In the genomic region with DNA sequence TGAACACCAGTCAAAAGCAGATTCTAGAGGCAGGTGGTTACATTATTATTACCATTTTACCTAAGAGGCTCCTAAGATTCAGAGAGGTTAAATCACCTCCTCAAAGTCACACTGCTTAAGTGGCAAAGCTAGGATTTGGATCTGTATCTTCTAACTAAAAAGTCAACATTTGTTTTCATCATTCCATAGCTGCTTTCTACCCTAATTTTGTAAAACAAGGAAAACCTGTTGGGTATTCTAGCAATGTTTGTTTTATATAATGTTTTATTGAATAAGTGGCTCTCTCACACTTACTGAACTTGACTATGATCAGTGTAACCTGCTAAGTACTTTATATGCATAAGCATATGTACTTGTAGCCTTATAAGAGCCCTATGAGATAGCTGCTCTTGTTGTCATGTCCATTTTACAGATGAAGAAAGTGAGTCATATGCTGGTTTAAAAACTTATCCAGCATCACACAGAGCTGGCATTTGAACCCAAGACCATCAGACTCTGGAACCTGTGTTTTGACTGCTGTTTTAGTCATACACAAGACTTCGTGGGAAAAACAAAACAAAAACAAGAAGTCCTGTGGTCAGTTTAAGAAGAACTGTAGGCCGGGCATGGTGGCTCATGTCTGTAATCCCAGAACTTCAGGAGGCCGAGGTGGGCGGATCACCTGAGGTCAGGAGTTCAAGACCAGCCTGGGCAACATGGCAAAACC, we compare ENCODE assay signal across 1 cellular context.
TF ChIP-seq lines count a peak whose summit lies in the region.

No MANE protein-coding gene starts in this region.

TF ChIP-seq in IMR-90, 13 proteins besides CTCF, POLR2A, EP300 and RAD21:
- no peak for TF ChIP-seq RFX5 (IDR thresholded peaks at IDR 0.05; ENCODE audit: low read depth, low read length)
- TF ChIP-seq CHD1 (IDR thresholded peaks at IDR 0.05; ENCODE audit: low read depth, low read length), result no peak
- TF ChIP-seq NFE2L2 (IDR thresholded peaks at IDR 0.05; ENCODE audit: low read depth, low read length), result no peak
- TF ChIP-seq, protein P1, sequence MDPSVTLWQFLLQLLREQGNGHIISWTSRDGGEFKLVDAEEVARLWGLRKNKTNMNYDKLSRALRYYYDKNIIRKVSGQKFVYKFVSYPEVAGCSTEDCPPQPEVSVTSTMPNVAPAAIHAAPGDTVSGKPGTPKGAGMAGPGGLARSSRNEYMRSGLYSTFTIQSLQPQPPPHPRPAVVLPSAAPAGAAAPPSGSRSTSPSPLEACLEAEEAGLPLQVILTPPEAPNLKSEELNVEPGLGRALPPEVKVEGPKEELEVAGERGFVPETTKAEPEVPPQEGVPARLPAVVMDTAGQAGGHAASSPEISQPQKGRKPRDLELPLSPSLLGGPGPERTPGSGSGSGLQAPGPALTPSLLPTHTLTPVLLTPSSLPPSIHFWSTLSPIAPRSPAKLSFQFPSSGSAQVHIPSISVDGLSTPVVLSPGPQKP (IDR thresholded peaks at IDR 0.05; ENCODE audit: borderline replicate concordance, low read depth, low read length), result no peak
- no peak for TF ChIP-seq CEBPB (IDR thresholded peaks at IDR 0.05; ENCODE audit: low read depth, low read length)
- TF ChIP-seq MXI1 (IDR thresholded peaks at IDR 0.05; ENCODE audit: borderline replicate concordance, low read depth, low read length), result no peak
- no peak for TF ChIP-seq SMC3 (IDR thresholded peaks at IDR 0.05; ENCODE audit: low read depth, low read length)
- no peak for TF ChIP-seq RCOR1 (IDR thresholded peaks at IDR 0.05; ENCODE audit: insufficient replicate concordance, low read length)
- no peak for TF ChIP-seq MAZ (IDR thresholded peaks at IDR 0.05; ENCODE audit: borderline replicate concordance, low read depth, low read length)
- TF ChIP-seq FOS (IDR thresholded peaks at IDR 0.05; ENCODE audit: low read depth, low read length), result no peak
- TF ChIP-seq BHLHE40 (IDR thresholded peaks at IDR 0.05; ENCODE audit: low read depth, low read length), result no peak
- no peak for TF ChIP-seq MAFK (IDR thresholded peaks at IDR 0.05; ENCODE audit: low read depth, low read length)
